Comparison of ENCODE assay signal across 2 cellular contexts in genomic region chr2:234958311-234958710, GRCh38.
TF ChIP-seq lines count a peak whose summit lies in the region.

No MANE protein-coding gene starts in this region.

TF ChIP-seq in IMR-90, 13 proteins besides CTCF, POLR2A, EP300 and RAD21:
- TF ChIP-seq CHD1 (IDR thresholded peaks at IDR 0.05; ENCODE audit: low read depth, low read length), result no peak
- no peak for TF ChIP-seq FOS (IDR thresholded peaks at IDR 0.05; ENCODE audit: low read depth, low read length)
- no peak for TF ChIP-seq SMC3 (IDR thresholded peaks at IDR 0.05; ENCODE audit: low read depth, low read length)
- no peak for TF ChIP-seq NFE2L2 (IDR thresholded peaks at IDR 0.05; ENCODE audit: low read depth, low read length)
- TF ChIP-seq RFX5 (IDR thresholded peaks at IDR 0.05; ENCODE audit: low read depth, low read length), result no peak
- TF ChIP-seq BHLHE40 (IDR thresholded peaks at IDR 0.05; ENCODE audit: low read depth, low read length), result no peak
- TF ChIP-seq USF2 (IDR thresholded peaks at IDR 0.05; ENCODE audit: low read depth, low read length), result no peak
- no peak for TF ChIP-seq MAZ (IDR thresholded peaks at IDR 0.05; ENCODE audit: borderline replicate concordance, low read depth, low read length)
- TF ChIP-seq MAFK (IDR thresholded peaks at IDR 0.05; ENCODE audit: low read depth, low read length), result no peak

TF ChIP-seq in HEK293T, 16 proteins besides CTCF, POLR2A, EP300 and RAD21:
- TF ChIP-seq HDGF (IDR thresholded peaks at IDR 0.05; ENCODE audit: borderline replicate concordance), result no peak
- TF ChIP-seq NFRKB (IDR thresholded peaks at IDR 0.05), result no peak
- TF ChIP-seq ZNF384 (IDR thresholded peaks at IDR 0.05), result no peak
- no peak for TF ChIP-seq FOXM1 (IDR thresholded peaks at IDR 0.05; ENCODE audit: borderline replicate concordance)
- no peak for TF ChIP-seq ELF4 (IDR thresholded peaks at IDR 0.05)
- no peak for TF ChIP-seq SP1 (IDR thresholded peaks at IDR 0.05)
- TF ChIP-seq LEF1 (IDR thresholded peaks at IDR 0.05; ENCODE audit: borderline replicate concordance), result no peak
- no peak for TF ChIP-seq TARDBP (IDR thresholded peaks at IDR 0.05)
- no peak for TF ChIP-seq L3MBTL2 (conservative IDR thresholded peaks at IDR 0.05)
- no peak for TF ChIP-seq ARNT (IDR thresholded peaks at IDR 0.05)
- no peak for TF ChIP-seq SUZ12 (IDR thresholded peaks at IDR 0.05)
- TF ChIP-seq FOXK2 (IDR thresholded peaks at IDR 0.05), result no peak
- TF ChIP-seq FOXA1 (IDR thresholded peaks at IDR 0.05), result no peak
